Comparison of ENCODE assay signal across 14 cellular contexts in the genomic region with DNA sequence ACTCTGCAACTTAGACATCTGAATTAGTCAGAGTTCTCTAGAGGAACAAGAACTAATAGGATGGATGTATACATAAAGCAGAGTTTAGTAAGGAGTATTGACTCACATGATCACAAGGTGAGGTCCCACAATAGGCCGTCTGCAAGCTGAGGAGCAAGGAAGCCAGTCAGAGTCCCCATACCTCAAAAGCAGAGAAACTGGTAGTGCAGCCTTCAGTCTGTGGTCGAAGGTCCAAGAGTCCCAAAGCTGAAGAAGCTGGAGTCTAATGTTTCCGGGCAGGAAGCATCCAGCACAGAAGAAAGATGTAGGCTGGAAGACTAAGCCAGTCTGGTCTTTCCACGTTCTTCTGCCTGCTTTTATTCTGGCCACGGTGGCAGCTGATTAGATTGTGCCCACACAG. TPM values are rescaled to one million over a fixed set of nuclear protein-coding genes. Genes with fewer than 3 reads are reported as not detected.
"Had no signal": no experiment of that assay in that cellular context is flagged by ENCODE, and none has a peak within 500 bp of the region (broad histone marks: within the 10 kb centered on the region; RNA-seq: fewer than 3 reads in every experiment).

No MANE protein-coding gene starts in this region.

RNA-seq across cellular contexts. Expression of a gene that starts 42.3 kb away (rescaled TPM):
- total RNA-seq: activated CD4-positive, alpha-beta memory T cell treated with anti-CD3 and anti-CD28 coated beads, Interleukin-2, amount 10 ng/mL, durations not matched to agents 7 days and 5 days; activated CD4-positive, alpha-beta T cell treated with anti-CD3 and anti-CD28 coated beads for 36 hours; activated CD4-positive, alpha-beta T cell treated with anti-CD3 and anti-CD28 coated beads, Interleukin-2, amount 10 ng/mL, durations not matched to agents 7 days and 5 days; activated CD8-positive, alpha-beta memory T cell treated with anti-CD3 and anti-CD28 coated beads, Interleukin-2, amount 10 ng/mL, durations not matched to agents 7 days and 5 days; activated CD8-positive, alpha-beta T cell treated with anti-CD3 and anti-CD28 coated beads, Interleukin-2, amount 10 ng/mL, durations not matched to agents 7 days and 5 days; activated naive CD8-positive, alpha-beta T cell treated with anti-CD3 and anti-CD28 coated beads, Interleukin-2, amount 10 ng/mL, durations not matched to agents 7 days and 5 days; activated T-helper 2 cell treated with anti-CD3 and anti-CD28 coated beads, Interferon-gamma antibody, Interleukin-2, Interleukin-4, amounts not matched to agents 10 μg/mL and 5 μg/mL and 100 μg/mL, durations not matched to agents 14 hours and 24 hours and 36 hours; ascending aorta; bronchial epithelial cell; cardiac muscle cell; chondrocyte; T-helper 17 cell; T-helper 2 cell treated with Interferon-gamma antibody and Interleukin-4, amounts not matched to agents 100 ng/mL and 5 ng/mL, for 36 hours; WTC11 had no signal
